Comparison of ENCODE assay signal across 13 cellular contexts in the genomic region with DNA sequence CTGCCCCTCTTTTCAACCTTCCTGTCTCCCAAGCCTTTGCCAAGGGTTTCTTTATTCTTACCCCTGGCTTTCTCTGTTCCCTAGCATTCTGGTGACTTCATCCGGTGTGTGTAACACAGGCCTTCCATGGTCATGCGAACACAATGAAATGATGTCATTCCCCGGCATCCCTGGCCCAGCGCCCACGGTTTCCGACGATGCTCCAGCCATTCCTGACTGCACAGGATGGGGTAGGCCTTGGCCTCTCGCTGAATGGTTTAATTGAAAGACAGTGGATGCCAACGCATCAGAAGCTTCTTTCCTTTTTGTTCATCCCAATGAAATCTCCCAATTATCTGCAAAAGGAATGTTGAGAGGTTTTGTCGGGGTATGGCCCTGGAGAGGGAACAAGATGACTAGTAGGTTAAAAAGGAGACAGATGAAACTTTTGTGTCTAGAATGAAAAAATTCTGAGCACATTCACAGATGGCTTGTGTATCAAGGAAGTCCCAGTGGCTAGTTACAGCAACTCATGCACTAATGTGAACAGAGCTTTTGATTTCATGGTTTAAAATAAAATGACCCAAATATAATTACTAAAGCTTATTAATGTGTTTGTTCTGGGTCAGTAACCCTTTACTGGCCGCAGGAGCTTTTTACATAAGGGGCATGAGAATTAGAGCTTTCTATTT.
DNase-seq lines count a peak whose midpoint lies in the region; ATAC-seq and TF ChIP-seq lines count a peak whose summit lies in the region.
"Had no signal": no experiment of that assay in that cellular context is flagged by ENCODE, and none has a peak within 500 bp of the region (broad histone marks: within the 10 kb centered on the region; RNA-seq: fewer than 3 reads in every experiment).

No MANE protein-coding gene starts in this region.

- no peak for TF ChIP-seq CTCF in GM10248 (IDR thresholded peaks at IDR 0.05; ENCODE audit: control extremely low read depth, extremely low read depth, low read depth, missing control alignments)

- POLR2A ChIA-PET in GM10248 (lab: Yijun Ruan, JAX), result no interaction called here

- DNase-seq in HT1080 (ENCODE audit: low read depth) (peak; percentile 78), cerebellum (ENCODE audit: low spot score) (peak; percentile 11), inferior parietal cortex (ENCODE audit: extremely low spot score) (peak; percentile 16), sciatic nerve (ENCODE audit: low spot score) (peak; percentile 79), GM10248 (ENCODE audit: extremely low spot score) (no peak), NCI-H2227 (lab: John Stamatoyannopoulos, UW; ENCODE audit: unreplicated experiment) (no peak)
- DNase-seq: activated naive CD8-positive, alpha-beta T cell treated with anti-CD3 and anti-CD28 coated beads, Interleukin-2, amount 50 U/mL, for 24 hours; CD4-positive, alpha-beta T cell; NCI-H2081; pancreas; Peyer's patch had no signal

- intact Hi-C loops in sciatic nerve (cut with DNase I), result no loop called here

- ATAC-seq in sciatic nerve (peak; percentile 81), HG02763 (IDR thresholded peaks at IDR 0.05; ENCODE audit: unreplicated experiment) (no peak), HG02798 (IDR thresholded peaks at IDR 0.05; ENCODE audit: poor library complexity, unreplicated experiment) (no peak)
- ATAC-seq: activated naive CD8-positive, alpha-beta T cell treated with anti-CD3 and anti-CD28 coated beads, Interleukin-2, amount 50 U/mL, for 24 hours had no signal

- CTCF ChIA-PET in GM10248 (lab: Yijun Ruan, JAX), result no interaction called here

Comparison
In these comparisons a context has a peak if more than half of its experiments do, and no peak if none do; other contexts are left out.
1. DNase-seq: peak in HT1080 (single experiment), cerebellum (single experiment), inferior parietal cortex (single experiment) and sciatic nerve (single experiment); none in GM10248 (single experiment) and NCI-H2227 (single experiment).